ENCODE assay signal across 8 cellular contexts in genomic region chr7:332646-333398, GRCh38. TPM values are rescaled to one million over a fixed set of nuclear protein-coding genes. Genes with fewer than 3 reads are reported as not detected.
DNase-seq lines count a peak whose midpoint lies in the region; ATAC-seq, FAIRE-seq and TF ChIP-seq lines count a peak whose summit lies in the region.

No MANE protein-coding gene starts in this region.

- ATAC-seq in pancreas: peak; percentile 83 to 95 (median 90)
- ATAC-seq in HG02763 (IDR thresholded peaks at IDR 0.05; ENCODE audit: unreplicated experiment): no peak

- no CpG with 5 or more reads among the region's 57 CpGs for WGBS in H9 (ENCODE audit: extremely low coverage, insufficient read length, low lambda C conversion rate)
- WGBS in pancreas, 2 donors: 1 to 3% methylated on average over 34 to 57 of the region's 57 CpGs
- 3% methylated on average over 8 to 56 of the region's 57 CpGs for whole genome bisulfite sequencing in testis, 2 donors

- H3K4me1 ChIP-seq in H9 (ENCODE audit: insufficient read depth, low read length): no peaks in the 10 kb centered on the region
- H3K4me1 ChIP-seq in SJSA1 (replicated peaks): peaks cover 7% of the 10 kb centered on the region
- peaks cover 13 to 17% (median 17%) of the 10 kb centered on the region in 3 donors for H3K4me1 ChIP-seq in pancreas
- H3K4me1 ChIP-seq in testis: peaks cover 9% of the 10 kb centered on the region

- H2BK5ac ChIP-seq in H9 (ENCODE audit: insufficient read length, low read length): no peak overlapping the region

- peaks cover 7% of the 10 kb centered on the region for H3K23me2 ChIP-seq in H9 (ENCODE audit: insufficient read length, low read depth, low read length, poor library complexity, severe bottlenecking)

- no peak overlapping the region for H4K8ac ChIP-seq in H9 (replicated peaks; ENCODE audit: insufficient read length, low read depth, low read length)

- DNase-seq in AG09319 (ENCODE audit: extremely low read depth, low read depth) (no peak), H9 (peak; percentile 85), SJSA1 (ENCODE audit: low read depth in 1 of 2, low spot score in 2 of 2) (peak; percentile 44 to 74), glomerular visceral epithelial cell (ENCODE audit: extremely low spot score) (peak; percentile 61), pancreas (peak; percentile 87 to 100 (median 94)), testis (peak; percentile 89)
- peak; percentile 91 to 97 (median 96) for DNase-seq in activated naive CD4-positive, alpha-beta T cell (lab: John Stamatoyannopoulos, UW)

- H3K36me3 ChIP-seq in SJSA1 (no peaks in the 10 kb centered on the region), pancreas (no peaks in the 10 kb centered on the region), testis (ENCODE audit: low read depth, missing control alignments) (no peaks in the 10 kb centered on the region)

- H3K27me3 ChIP-seq in H9 (ENCODE audit: insufficient read depth, low read length) (no peaks in the 10 kb centered on the region), SJSA1 (replicated peaks) (no peaks in the 10 kb centered on the region), pancreas (no peaks in the 10 kb centered on the region), testis (no peaks in the 10 kb centered on the region)

- peaks cover 0 to 5% (median 2%) of the 10 kb centered on the region in 3 experiments; a peak in 4 of 7 replicates for H3K36me3 Mint-ChIP-seq in H9 (ENCODE audit: insufficient read depth in 1 of 3, low read depth in 3 of 3)

- no peak overlapping the region for H3K18ac ChIP-seq in H9 (ENCODE audit: insufficient read length, low read depth, low read length)

- H4K5ac ChIP-seq in H9 (ENCODE audit: insufficient read length, low read depth, low read length): no peak overlapping the region

- H3K9me3 ChIP-seq in H9 (ENCODE audit: control insufficient read depth, low read depth, low read length) (no peaks in the 10 kb centered on the region), SJSA1 (replicated peaks) (no peaks in the 10 kb centered on the region), pancreas (no peaks in the 10 kb centered on the region), testis (no peaks in the 10 kb centered on the region)

- H3K4me3 ChIP-seq in SJSA1: no peak overlapping the region; the same call in 1 of the 2 replicates
- H3K4me3 ChIP-seq in pancreas: peak overlapping the region in 3 of 4 donors; percentile 3 to 45 (median 33)
- peak overlapping the region; percentile 45 to 61 for H3K4me3 ChIP-seq in testis

- no peak for TF ChIP-seq POLR2A in testis (IDR thresholded peaks at IDR 0.05)

- H3K79me2 ChIP-seq in H9 (ENCODE audit: insufficient read depth, low read length): no peaks in the 10 kb centered on the region

- H4K91ac ChIP-seq in H9 (ENCODE audit: insufficient read length, low read depth, low read length): no peak overlapping the region

- H2BK12ac ChIP-seq in H9 (ENCODE audit: insufficient read length, low read depth, low read length): no peak overlapping the region

- no peak overlapping the region for H3K4ac ChIP-seq in H9 (ENCODE audit: low read depth, low read length)

- H3K23ac ChIP-seq in H9 (ENCODE audit: insufficient read length, low read depth, low read length): no peak overlapping the region

- no peak overlapping the region for H3K27ac ChIP-seq in H9 (ENCODE audit: insufficient read length, low read depth, low read length)
- H3K27ac ChIP-seq in SJSA1: no peak overlapping the region
- H3K27ac ChIP-seq in pancreas: peak overlapping the region; percentile 80 to 89 (median 80)
- no peak overlapping the region for H3K27ac ChIP-seq in testis

- no peak overlapping the region for H2AFZ ChIP-seq in H9 (ENCODE audit: low read length)

- intact Hi-C loops in pancreas (cut with DNase I) (loop anchor here in 1 of 3 donors (10.0 kb wide), 1 partner anchor 302 kb away; no protein-coding TSS in a partner anchor), testis (cut with DNase I; ENCODE audit: low total_unique reads) (loop anchor here (5.0 to 10.0 kb wide), 2 partner anchors 192 to 439 kb away; no protein-coding TSS in a partner anchor)

- no peak overlapping the region for H2BK120ac ChIP-seq in H9 (ENCODE audit: low read depth, low read length, poor library complexity, severe bottlenecking)

- no peak overlapping the region for H3K14ac ChIP-seq in H9 (ENCODE audit: insufficient read depth, low read length)

- peaks cover 16 to 17% of the 10 kb centered on the region in 2 experiments; a peak in 4 of 5 replicates for H3K9me3 Mint-ChIP-seq in H9

- TF ChIP-seq CTCF in AG09319 (IDR thresholded peaks at IDR 0.05; ENCODE audit: low read depth, low read length) (peak; percentile 55), H9 (conservative IDR thresholded peaks at IDR 0.05) (peak; percentile 98), pancreas (IDR thresholded peaks at IDR 0.05) (peak; percentile 90 to 94 (median 92)), testis (IDR thresholded peaks at IDR 0.05) (peak; percentile 85 to 94 (median 88))

- H3K9ac ChIP-seq in H9 (ENCODE audit: extremely low read depth, insufficient read length, low read length): no peak overlapping the region

- H3K4me2 ChIP-seq in H9 (ENCODE audit: insufficient read depth, insufficient read length, low read length): no peak overlapping the region

- H4K20me1 ChIP-seq in H9 (ENCODE audit: control insufficient read depth, insufficient read depth, insufficient read length): peaks cover 3% of the 10 kb centered on the region

- no peak overlapping the region for H3T11ph ChIP-seq in H9 (ENCODE audit: low read length)

- no peak overlapping the region for H3K27ac Mint-ChIP-seq in H9

- H2AK5ac ChIP-seq in H9 (ENCODE audit: insufficient read length, low read length): no peak overlapping the region

- FAIRE-seq in pancreas (lab: Jason Lieb, UNC): no peak

- H3K56ac ChIP-seq in H9 (ENCODE audit: insufficient read length, low read depth, low read length): no peak overlapping the region

- H3K4me3 Mint-ChIP-seq in H9: no peak overlapping the region

- peaks cover 0 to 15% of the 10 kb centered on the region in 2 experiments; a peak in 2 of 4 replicates for H3K4me1 Mint-ChIP-seq in H9

- H3K79me1 ChIP-seq in H9 (ENCODE audit: insufficient read depth, low read depth, low read length, poor library complexity, severe bottlenecking): no peaks in the 10 kb centered on the region

- no peak overlapping the region for H2BK15ac ChIP-seq in H9 (ENCODE audit: low read depth, low read length)

- no peak overlapping the region for H2BK20ac ChIP-seq in H9 (ENCODE audit: low read depth, low read length, poor library complexity, severe bottlenecking)

- peaks cover 41% of the 10 kb centered on the region for H3K27me3 Mint-ChIP-seq in H9 (ENCODE audit: low read depth)

RNA-seq across cellular contexts. Expression of gene FOXL3, which starts 42.9 kb away (rescaled TPM):
- total RNA-seq in H9 (2021) (not detected in 2 replicates), pancreas (not detected), testis (10 to 100 TPM in 1 of 2 donors, 1 to 10 TPM in 1; 4.5 to 14.5 TPM)
- not detected in 2 replicates for total RNA-seq in SJSA1 (2014; rRNA removed; shearing (Covaris generic))
- polyA plus RNA-seq in pancreas (not detected), testis (ENCODE audit: insufficient read depth, low read depth, low replicate concordance) (37.7 TPM)

Comparison
In these comparisons a context has a peak if more than half of its experiments do, and no peak if none do; other contexts are left out.
1. H3K27ac ChIP-seq: peak in pancreas (4 of 4); none in H9 (single experiment), SJSA1 (single experiment) and testis (0 of 2).
2. Peak in every context shown above with its lines, with median percentiles within 50 percentile points of each other: CTCF ChIP-seq.